11 cellular contexts compared by ENCODE assay signal in genomic region chr10:33487014-33487776, GRCh38.
DNase-seq lines count a peak whose midpoint lies in the region; ATAC-seq, FAIRE-seq and TF ChIP-seq lines count a peak whose summit lies in the region.
"Had no signal": no experiment of that assay in that cellular context is flagged by ENCODE, and none has a peak within 500 bp of the region (broad histone marks: within the 10 kb centered on the region; RNA-seq: fewer than 3 reads in every experiment).

No MANE protein-coding gene starts in this region.

- H3K9me3 Mint-ChIP-seq in activated T-cell treated with anti-CD3 and anti-CD28 coated beads, Interleukin-2, amount 50 U/mL, for 24 hours, result no peaks in the 10 kb centered on the region
- peaks cover 0 to 7% (median 3%) of the 10 kb centered on the region in 7 donors for H3K9me3 Mint-ChIP-seq in CD14-positive monocyte
- H3K9me3 Mint-ChIP-seq: activated T-helper 1 cell treated with anti-CD3 and anti-CD28 coated beads, Interleukin-12 subunit alpha, Interleukin-12 subunit beta, Interleukin-2, Interleukin-4 antibody, amounts not matched to agents 30 ng/mL and 10 ng/mL and 1 ng/mL, durations not matched to agents 14 hours and 24 hours and 36 hours had no signal

- H3K36me3 Mint-ChIP-seq in activated T-cell treated with anti-CD3 and anti-CD28 coated beads, Interleukin-2, amount 50 U/mL, for 24 hours (ENCODE audit: low read depth), result no peaks in the 10 kb centered on the region
- H3K36me3 Mint-ChIP-seq in CD14-positive monocyte, result no peaks in the 10 kb centered on the region

- intact Hi-C loops in CD14-positive monocyte (cut with micrococcal nuclease), result no loop called here

- no peaks in the 10 kb centered on the region for H3K79me2 ChIP-seq in SK-N-SH (ENCODE audit: insufficient read depth)

- H3K4me1 ChIP-seq in SK-N-SH (ENCODE audit: control insufficient read depth in 1 of 2, insufficient read depth in 2 of 2, low read depth in 1 of 2, low read length in 1 of 2) (no peaks in the 10 kb centered on the region; a peak in 1 of 4 replicates), gastroesophageal sphincter (peaks cover 0 to 65% (median 3%) of the 10 kb centered on the region in 3 donors)

- H3K36me3 ChIP-seq in SK-N-SH (replicated peaks in 1 of 2; ENCODE audit: control insufficient read depth in 1 of 2, insufficient read depth in 2 of 2, low read length in 1 of 2) (no peaks in the 10 kb centered on the region), gastroesophageal sphincter (no peaks in the 10 kb centered on the region)

- no peaks in the 10 kb centered on the region for H4K20me1 ChIP-seq in SK-N-SH (ENCODE audit: insufficient read depth)

- DNase-seq in AG04449 (ENCODE audit: low read depth, low spot score) (no peak), GM19239 (ENCODE audit: insufficient read length, low spot score) (no peak), SK-N-SH (no peak), CD1c-positive myeloid dendritic cell (ENCODE audit: extremely low spot score) (no peak), NCI-H187 (lab: John Stamatoyannopoulos, UW) (no peak), CD14-positive monocyte (ENCODE audit: low spot score) (no peak)
- no peak for DNase-seq in activated T-cell treated with anti-CD3 and anti-CD28 coated beads, Interleukin-2, amount 50 U/mL, for 24 hours
- DNase-seq: SHP77 treated with DMSO at 0.1 percent for 48 hours had no signal

- POLR2A ChIA-PET in AG04449 (lab: Yijun Ruan, JAX) (no interaction called here), SK-N-SH (lab: Yijun Ruan, JAX) (no interaction called here)

- TF ChIP-seq EP300 in SK-N-SH (IDR thresholded peaks at IDR 0.05; ENCODE audit: borderline replicate concordance in 1 of 2, low read depth in 1 of 2, low read length in 1 of 2) (no peak), gastroesophageal sphincter (IDR thresholded peaks at IDR 0.05) (no peak)

- H3K27me3 ChIP-seq in SK-N-SH (ENCODE audit: insufficient read depth), result no peaks in the 10 kb centered on the region
- no peaks in the 10 kb centered on the region for H3K27me3 ChIP-seq in gastroesophageal sphincter

- H3K27me3 Mint-ChIP-seq in activated T-cell treated with anti-CD3 and anti-CD28 coated beads, Interleukin-2, amount 50 U/mL, for 24 hours, result no peaks in the 10 kb centered on the region
- H3K27me3 Mint-ChIP-seq in CD14-positive monocyte (ENCODE audit: low read depth in 3 of 3), result peaks cover 0 to 7% (median 5%) of the 10 kb centered on the region in 3 donors

- no peak overlapping the region for H3K4me2 ChIP-seq in SK-N-SH

- TF ChIP-seq RAD21 in SK-N-SH (IDR thresholded peaks at IDR 0.05; ENCODE audit: low read length), result no peak; the same call in 1 of the 2 replicates

- H3K9me2 ChIP-seq in SK-N-SH, result no peaks in the 10 kb centered on the region

- FAIRE-seq in GM19239 (lab: Jason Lieb, UNC), result peak; percentile 26

- H3K27ac ChIP-seq in SK-N-SH (ENCODE audit: low read depth in 2 of 2, low read length in 1 of 2) (no peak overlapping the region), gastroesophageal sphincter (peak overlapping the region; percentile 12 to 55 (median 31))
- H3K27ac ChIP-seq: epithelial cell of prostate had no signal

- CTCF ChIA-PET in AG04449 (lab: Yijun Ruan, JAX), result interaction anchor here (1.1 kb wide), 1 partner anchor 199 kb away, joined by 3 read pairs; no protein-coding TSS in a partner anchor
- CTCF ChIA-PET in SK-N-SH (lab: Yijun Ruan, JAX), result no interaction called here

- no peak overlapping the region for H3K4me3 ChIP-seq in AG04449 (ENCODE audit: low read depth, low read length)
- no peak overlapping the region for H3K4me3 ChIP-seq in SK-N-SH (ENCODE audit: low read depth in 2 of 2, low read length in 1 of 2)
- peak overlapping the region; percentile 14 to 15 for H3K4me3 ChIP-seq in gastroesophageal sphincter

- peaks cover 10% of the 10 kb centered on the region for H3K4me1 Mint-ChIP-seq in activated T-cell treated with anti-CD3 and anti-CD28 coated beads, Interleukin-2, amount 50 U/mL, for 24 hours (ENCODE audit: low read depth)
- peaks cover 4% of the 10 kb centered on the region for H3K4me1 Mint-ChIP-seq in CD14-positive monocyte

- no peak for ATAC-seq in gastroesophageal sphincter

- H3K27ac Mint-ChIP-seq in activated T-cell treated with anti-CD3 and anti-CD28 coated beads, Interleukin-2, amount 50 U/mL, for 24 hours, result no peak overlapping the region
- H3K27ac Mint-ChIP-seq in CD14-positive monocyte, result peak overlapping the region in 3 of 7 donors; percentile 28 to 63 (median 50)
- H3K27ac Mint-ChIP-seq: activated T-helper 1 cell treated with anti-CD3 and anti-CD28 coated beads, Interleukin-12 subunit alpha, Interleukin-12 subunit beta, Interleukin-2, Interleukin-4 antibody, amounts not matched to agents 30 ng/mL and 10 ng/mL and 1 ng/mL, durations not matched to agents 14 hours and 24 hours and 36 hours had no signal

- no peak overlapping the region for H3K9ac ChIP-seq in SK-N-SH

- no peak overlapping the region for H2AFZ ChIP-seq in SK-N-SH (ENCODE audit: low read depth)

- TF ChIP-seq POLR2A in gastroesophageal sphincter (IDR thresholded peaks at IDR 0.05), result no peak

- H3K9me3 ChIP-seq in SK-N-SH, result no peaks in the 10 kb centered on the region
- H3K9me3 ChIP-seq in gastroesophageal sphincter, result no peaks in the 10 kb centered on the region

- H3K4me3 Mint-ChIP-seq in activated T-cell treated with anti-CD3 and anti-CD28 coated beads, Interleukin-2, amount 50 U/mL, for 24 hours, result no peak overlapping the region
- peak overlapping the region in 1 of 2 donors; percentile 72 for H3K4me3 Mint-ChIP-seq in CD14-positive monocyte
- H3K4me3 Mint-ChIP-seq: activated T-helper 1 cell treated with anti-CD3 and anti-CD28 coated beads, Interleukin-12 subunit alpha, Interleukin-12 subunit beta, Interleukin-2, Interleukin-4 antibody, amounts not matched to agents 30 ng/mL and 10 ng/mL and 1 ng/mL, durations not matched to agents 14 hours and 24 hours and 36 hours had no signal

- H3F3A ChIP-seq in SK-N-SH (replicated peaks; ENCODE audit: insufficient read depth), result no peaks in the 10 kb centered on the region

- WGBS in SK-N-SH (ENCODE audit: low lambda C conversion rate), result 88% methylated on average over 4 of the region's 4 CpGs
- WGBS in gastroesophageal sphincter (ENCODE audit: low coverage in 1 of 2), 2 donors, result 32 to 48% methylated on average over 3 to 4 of the region's 4 CpGs

- TF ChIP-seq CTCF in AG04449 (IDR thresholded peaks at IDR 0.05; ENCODE audit: insufficient read depth, low read length, missing control alignments) (peak; percentile 12), SK-N-SH (IDR thresholded peaks at IDR 0.05) (0 out of 2 replicates have a peak, but pooled peaks have one; percentile 13), gastroesophageal sphincter (IDR thresholded peaks at IDR 0.05) (no peak), CD14-positive monocyte (IDR thresholded peaks at IDR 0.05) (no peak)

TF ChIP-seq in SK-N-SH, 30 proteins besides CTCF, POLR2A, EP300 and RAD21:
- TF ChIP-seq GATA2 (CRISPR knock-in tag; IDR thresholded peaks at IDR 0.05) (no peak), SMC3 (IDR thresholded peaks at IDR 0.05; ENCODE audit: low read depth, low read length) (0 out of 2 replicates have a peak, but pooled peaks have one; percentile 10)

Comparison
In these comparisons a context has a peak if more than half of its experiments do, and no peak if none do; other contexts are left out.
1. H3K4me3 ChIP-seq: peak in gastroesophageal sphincter (2 of 2); none in AG04449 (single experiment) and SK-N-SH (0 of 2).
2. CTCF ChIP-seq: peak in AG04449 (single experiment) and SK-N-SH (single experiment); none in gastroesophageal sphincter (0 of 4) and CD14-positive monocyte (single experiment).
3. H3K27ac ChIP-seq: peak in gastroesophageal sphincter (4 of 4); none in SK-N-SH (0 of 2).